23 cellular contexts compared by ENCODE assay signal in the genomic region with DNA sequence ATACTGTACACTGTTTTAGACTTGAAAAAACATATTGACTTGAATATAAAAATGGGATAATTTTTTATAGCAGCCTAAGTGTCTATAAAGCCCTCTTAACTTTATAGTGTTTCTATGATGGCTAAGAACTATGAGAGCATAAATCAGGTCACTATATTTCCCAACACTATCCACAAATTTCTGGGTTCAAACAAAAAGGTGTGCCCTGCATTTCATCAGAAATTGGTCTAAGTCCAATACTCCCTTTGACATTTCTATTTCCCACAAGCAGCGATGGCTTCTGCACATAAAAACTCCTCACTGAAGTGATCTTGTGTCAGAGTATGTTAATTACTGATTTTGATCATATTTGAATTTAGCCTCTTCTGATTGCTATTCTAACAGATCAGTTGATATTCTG.
"Had no signal": no experiment of that assay in that cellular context is flagged by ENCODE, and none has a peak within 500 bp of the region (broad histone marks: within the 10 kb centered on the region; RNA-seq: fewer than 3 reads in every experiment).

No MANE protein-coding gene starts in this region.

- H3K36me3 ChIP-seq: neutrophil, thyroid gland had no signal

- H3K27me3 ChIP-seq: esophagus squamous epithelium, neutrophil, pancreas, stomach, thyroid gland, vagina had no signal

- H3K4me3 ChIP-seq: esophagus squamous epithelium, lung, mucosa of descending colon, pancreas, smooth muscle cell, stomach, thyroid gland, vagina had no signal

- DNase-seq: cortex of kidney; effector memory CD8-positive, alpha-beta T cell; erythroblast; esophagus squamous epithelium; immature natural killer cell; islet precursor cell; kidney glomerular epithelial cell; left colon; left ventricle myocardium superior; mucosa of descending colon; naive B cell; pancreas; stimulated activated CD4-positive, alpha-beta T cell treated with anti-CD3 and anti-CD28 coated beads, Interleukin-12 subunit alpha, Interleukin-12 subunit beta, amount 100 ng/mL, for 4 hours; stimulated activated CD4-positive, alpha-beta T cell treated with anti-CD3 and anti-CD28 coated beads, Interleukin-1b, Interleukin-23, amount 100 ng/mL, for 48 hours; stimulated activated CD4-positive, alpha-beta T cell treated with anti-CD3 and anti-CD28 coated beads, Interleukin-4, amount 100 ng/mL, for 1 hour; stimulated activated naive CD4-positive, alpha-beta T cell treated with Interleukin-2 at 50 U/mL for 16 hours; stomach; thyroid gland; trophoblast cell had no signal

- H3K4me2 ChIP-seq: smooth muscle cell had no signal

- H3K27ac ChIP-seq: esophagus squamous epithelium, neutrophil, pancreas, stomach, thyroid gland, vagina had no signal

- ATAC-seq: left colon, left ventricle myocardium superior, pancreas had no signal

- H3K4me1 ChIP-seq: esophagus squamous epithelium, pancreas, stomach, thyroid gland, vagina had no signal

- H3K9me3 ChIP-seq: esophagus squamous epithelium, mucosa of descending colon, neutrophil, pancreas, stomach, thyroid gland, vagina had no signal
